10 cellular contexts compared by ENCODE assay signal in genomic region chr16:67415421-67415820, GRCh38. TPM values are rescaled to one million over a fixed set of nuclear protein-coding genes. Genes with fewer than 3 reads are reported as not detected.
DNase-seq lines count a peak whose midpoint lies in the region; TF ChIP-seq lines count a peak whose summit lies in the region.
"Not testable (repeated sequence)": the region's sequence is repeated elsewhere in the genome, so short reads cannot be mapped to it uniquely, and the experiment has no call there.
"Had no signal": no experiment of that assay in that cellular context is flagged by ENCODE, and none has a peak within 500 bp of the region (broad histone marks: within the 10 kb centered on the region; RNA-seq: fewer than 3 reads in every experiment).

No MANE protein-coding gene starts in this region.

- not testable (repeated sequence) for H4K20me1 ChIP-seq in KMS-11 (ENCODE audit: insufficient read depth); fibroblast of lung (ENCODE audit: control insufficient read depth, extremely low read depth, insufficient read depth, low read length); osteoblast (ENCODE audit: insufficient read depth, low read length)

- not testable (repeated sequence) for H3K4me1 Mint-ChIP-seq in activated CD4-positive, alpha-beta memory T cell treated with anti-CD3 and anti-CD28 coated beads for 36 hours (ENCODE audit: low read depth)

- H3K4me3 Mint-ChIP-seq in activated CD4-positive, alpha-beta memory T cell treated with anti-CD3 and anti-CD28 coated beads for 36 hours = peak overlapping the region; percentile 33

- not testable (repeated sequence) for H3K9me3 ChIP-seq in fibroblast of lung (ENCODE audit: control insufficient read depth, insufficient read depth, low read depth, low read length); liver (ENCODE audit: control insufficient read depth in 4 of 4, low read length in 3 of 4); osteoblast (ENCODE audit: low read depth, low read length); stomach smooth muscle (ENCODE audit: control insufficient read depth in 2 of 2, low read length in 2 of 2)

- H3K4me1 ChIP-seq in KMS-11 (ENCODE audit: low read depth, poor library complexity, severe bottlenecking); fibroblast of lung (ENCODE audit: control insufficient read depth, extremely low read depth, insufficient read depth, low read length); osteoblast (ENCODE audit: insufficient read depth, low read length): not testable (repeated sequence)
- H3K4me1 ChIP-seq in liver (ENCODE audit: control insufficient read depth in 4 of 4, insufficient read depth in 4 of 4, low read length in 3 of 4) (peaks cover 5 to 10% (median 7%) of the 10 kb centered on the region in 4 donors), stomach smooth muscle (ENCODE audit: control insufficient read depth, insufficient read depth, low read length) (peaks cover 14% of the 10 kb centered on the region)

- H3K4me2 ChIP-seq in KMS-11 (peak overlapping the region; percentile 94; the same call in 1 of the 2 replicates), fibroblast of lung (ENCODE audit: extremely low read depth, insufficient read depth, low read length) (peak overlapping the region; percentile 91), osteoblast (ENCODE audit: insufficient read depth, low read length) (peak overlapping the region; percentile 77)

- not testable (repeated sequence) for TF ChIP-seq CTCF in AG09309 (IDR thresholded peaks at IDR 0.05; ENCODE audit: control insufficient read depth, insufficient read depth, low read depth, low read length, missing control alignments); KMS-11 (conservative IDR thresholded peaks at IDR 0.05; ENCODE audit: low read depth, low read length); brain microvascular endothelial cell (IDR thresholded peaks at IDR 0.05; ENCODE audit: low read depth, low read length, missing control alignments); fibroblast of lung (conservative IDR thresholded peaks at IDR 0.05 in 1 of 2, IDR thresholded peaks at IDR 0.05 in 1 of 2; ENCODE audit: low read depth in 1 of 2, low read length in 2 of 2); liver (IDR thresholded peaks at IDR 0.05; ENCODE audit: low read depth, low read length, missing input control); osteoblast (IDR thresholded peaks at IDR 0.05; ENCODE audit: extremely low read depth, low read depth, low read length)

- in situ Hi-C loops in brain microvascular endothelial cell (cut with HindIII; ENCODE audit: low pct_ligation_motif_present, low sequenced_read_pairs) = not testable (repeated sequence)

- H3K27me3 Mint-ChIP-seq in activated CD4-positive, alpha-beta memory T cell treated with anti-CD3 and anti-CD28 coated beads for 36 hours = peaks cover 29% of the 10 kb centered on the region

- not testable (repeated sequence) for TF ChIP-seq RAD21 in liver (IDR thresholded peaks at IDR 0.05)

- CTCF ChIA-PET in activated CD4-positive, alpha-beta memory T cell treated with anti-CD3 and anti-CD28 coated beads for 36 hours (lab: Charles Lee) = interaction anchor here (1.3 kb wide), 1 partner anchor 16 kb away, joined by 6 read pairs; no protein-coding TSS in a partner anchor

- DNase-seq in AG09309 (ENCODE audit: low read depth); activated CD4-positive, alpha-beta memory T cell treated with anti-CD3 and anti-CD28 coated beads for 36 hours; brain microvascular endothelial cell; fibroblast of lung (ENCODE audit: low read depth in 2 of 2); osteoblast (ENCODE audit: insufficient read length, low spot score, missing footprints): not testable (repeated sequence)

- H3K27ac ChIP-seq in KMS-11, brain microvascular endothelial cell: not testable (repeated sequence)
- peak overlapping the region; percentile 88 for H3K27ac ChIP-seq in fibroblast of lung (ENCODE audit: insufficient read depth, low read length)
- H3K27ac ChIP-seq in liver (ENCODE audit: low read depth in 1 of 2, low read length in 2 of 2) = peak overlapping the region; percentile 26 to 65
- peak overlapping the region; percentile 88 for H3K27ac ChIP-seq in osteoblast (ENCODE audit: low read depth, low read length)
- peak overlapping the region; percentile 76 for H3K27ac ChIP-seq in stomach smooth muscle (ENCODE audit: low read length)

- H2AFZ ChIP-seq in KMS-11 (ENCODE audit: low read depth) (peak overlapping the region; percentile 97), osteoblast (ENCODE audit: low read length) (peak overlapping the region; percentile 92)
- not testable (repeated sequence) for H2AFZ ChIP-seq in fibroblast of lung (ENCODE audit: low read length)

- H3K36me3 Mint-ChIP-seq in activated CD4-positive, alpha-beta memory T cell treated with anti-CD3 and anti-CD28 coated beads for 36 hours = not testable (repeated sequence)

- WGBS in liver = 95% methylated on average over 19 of the region's 19 CpGs

- H3K9me3 Mint-ChIP-seq in activated CD4-positive, alpha-beta memory T cell treated with anti-CD3 and anti-CD28 coated beads for 36 hours = not testable (repeated sequence)

- not testable (repeated sequence) for H3K27ac Mint-ChIP-seq in activated CD4-positive, alpha-beta memory T cell treated with anti-CD3 and anti-CD28 coated beads for 36 hours

- H3K9ac ChIP-seq in KMS-11 (peak overlapping the region; percentile 51; the same call in 1 of the 2 replicates), liver (ENCODE audit: low read depth in 1 of 2, low read length in 2 of 2) (peak overlapping the region; percentile 36 to 45), stomach smooth muscle (ENCODE audit: low read length in 2 of 2) (peak overlapping the region; percentile 91 to 99)
- not testable (repeated sequence) for H3K9ac ChIP-seq in fibroblast of lung (ENCODE audit: insufficient read depth, low read length)

- not testable (repeated sequence) for H3K36me3 ChIP-seq in KMS-11 (ENCODE audit: insufficient read depth); brain microvascular endothelial cell (replicated peaks); fibroblast of lung (ENCODE audit: control insufficient read depth, insufficient read depth, low read length); liver (ENCODE audit: control insufficient read depth in 4 of 4, insufficient read depth in 3 of 4, low read depth in 1 of 4, low read length in 3 of 4); osteoblast (ENCODE audit: insufficient read depth, low read length); stomach smooth muscle (ENCODE audit: control insufficient read depth in 2 of 2, insufficient read depth in 2 of 2, low read length in 2 of 2)

- H3K27me3 ChIP-seq in KMS-11 (ENCODE audit: insufficient read depth, low read depth); brain microvascular endothelial cell (replicated peaks); fibroblast of lung (ENCODE audit: control insufficient read depth, insufficient read depth, low read length); liver (ENCODE audit: control insufficient read depth in 4 of 4, insufficient read depth in 4 of 4, low read length in 3 of 4); osteoblast (ENCODE audit: insufficient read depth, low read length); stomach smooth muscle (ENCODE audit: control insufficient read depth in 1 of 2, insufficient read depth in 2 of 2, low read length in 2 of 2): not testable (repeated sequence)

- H3K4me3 ChIP-seq in AG09309 (ENCODE audit: control insufficient read depth, low read depth, low read length) (peak overlapping the region; percentile 50), brain microvascular endothelial cell (ENCODE audit: low read depth, low read length) (peak overlapping the region; percentile 78), fibroblast of lung (replicated peaks in 1 of 4; ENCODE audit: control extremely low read depth in 1 of 4, insufficient read depth in 1 of 4, low read depth in 3 of 4, low read length in 4 of 4) (peak overlapping the region; percentile 66 to 91 (median 72)), liver (ENCODE audit: low read depth in 1 of 3, low read length in 3 of 3) (peak overlapping the region; percentile 11 to 77 (median 43)), osteoblast (ENCODE audit: insufficient read depth, low read length) (peak overlapping the region; percentile 92), stomach smooth muscle (ENCODE audit: low read length in 2 of 2) (peak overlapping the region; percentile 85 to 92)
- not testable (repeated sequence) for H3K4me3 ChIP-seq in KMS-11 (IDR thresholded peaks at IDR 0.05; ENCODE audit: insufficient read depth, low read depth, low read length)

- intact Hi-C loops in activated CD4-positive, alpha-beta memory T cell treated with anti-CD3 and anti-CD28 coated beads for 36 hours (cut with micrococcal nuclease) = not testable (repeated sequence)

- POLR2A ChIA-PET in activated CD4-positive, alpha-beta memory T cell treated with anti-CD3 and anti-CD28 coated beads for 36 hours (lab: Charles Lee) = not testable (repeated sequence)

- H3K79me2 ChIP-seq in KMS-11 (ENCODE audit: insufficient read depth, low read depth); fibroblast of lung (ENCODE audit: control insufficient read depth, insufficient read depth, low read length): not testable (repeated sequence)
- H3K79me2 ChIP-seq in osteoblast (ENCODE audit: insufficient read depth, low read length) = peaks cover 12% of the 10 kb centered on the region

RNA-seq across cellular contexts. Expression of gene ZDHHC1, which starts 0.9 kb away (rescaled TPM):
- total RNA-seq in activated CD4-positive, alpha-beta memory T cell treated with anti-CD3 and anti-CD28 coated beads for 36 hours = under 1 TPM; 0.57 to 0.68 TPM
- total RNA-seq in fibroblast of lung (4.4 and 6.4 TPM in 2 replicates), liver (1 to 10 TPM in 1 of 2 donors, under 1 TPM in 1; 0.33 to 1.6 TPM), osteoblast (9.0 and 13.3 TPM in 2 replicates)
- polyA plus RNA-seq in fibroblast of lung (2.3 and 2.7 TPM in 2 replicates), liver (1 to 10 TPM in 1 of 2 donors, under 1 TPM in 1; 0.53 to 1.6 TPM)
- 4.7 TPM in 2 replicates for polyA plus RNA-seq in fibroblast of lung (2012)
- polyA minus RNA-seq in fibroblast of lung (ENCODE audit: low replicate concordance) = 4.3 and 29.2 TPM in 2 replicates

RNA-seq across cellular contexts. Expression of gene HSD11B2, which starts 15.5 kb away (rescaled TPM):
- total RNA-seq in activated CD4-positive, alpha-beta memory T cell treated with anti-CD3 and anti-CD28 coated beads for 36 hours = 1 to 10 TPM in 1 of 2 experiments, under 1 TPM in 1; 0.71 to 1.3 TPM
- total RNA-seq in fibroblast of lung (under 0.01 TPM in 1 of 2 replicates, not detected in the other), liver (1 to 10 TPM in 1 of 2 donors, under 1 TPM in 1; 0.51 to 6.7 TPM), osteoblast (not detected in 2 replicates)
- polyA plus RNA-seq in fibroblast of lung (0.09 and 0.15 TPM in 2 replicates), liver (1 to 10 TPM; 1.8 to 2.7 TPM)
- polyA plus RNA-seq in fibroblast of lung (2012) = 0.14 and 0.26 TPM in 2 replicates
- polyA minus RNA-seq in fibroblast of lung (ENCODE audit: low replicate concordance) = not detected in 2 replicates
- total RNA-seq: occipital lobe; T-helper 1 cell treated with Interleukin-12 subunit alpha and Interleukin-12 subunit beta and Interleukin-4 antibody, amounts not matched to agents 30 ng/mL and 1 ng/mL, for 36 hours had no signal

RNA-seq across cellular contexts. Expression of gene TPPP3, which starts 22.1 kb away (rescaled TPM):
- not detected for total RNA-seq in activated CD4-positive, alpha-beta memory T cell treated with anti-CD3 and anti-CD28 coated beads for 36 hours
- total RNA-seq in fibroblast of lung (1.5 and 3.8 TPM in 2 replicates), liver (under 1 TPM; 0.28 to 0.84 TPM), osteoblast (0.59 and 0.72 TPM in 2 replicates)
- polyA plus RNA-seq in fibroblast of lung (2.9 and 6.5 TPM in 2 replicates), liver (under 1 TPM; 0.35 to 0.75 TPM)
- polyA plus RNA-seq in fibroblast of lung (2012) = 3.0 and 6.1 TPM in 2 replicates
- 1.1 TPM in 1 of 2 replicates, not detected in the other for polyA minus RNA-seq in fibroblast of lung (ENCODE audit: low replicate concordance)
- total RNA-seq: T-helper 1 cell treated with Interleukin-12 subunit alpha and Interleukin-12 subunit beta and Interleukin-4 antibody, amounts not matched to agents 30 ng/mL and 1 ng/mL, for 36 hours had no signal
